ENCODE assay signal across 18 cellular contexts in genomic region chrX:47633671-47634590, GRCh38. TPM values are rescaled to one million over a fixed set of nuclear protein-coding genes. Genes with fewer than 3 reads are reported as not detected.
A peak's percentile ranks its signal among the peaks of the same experiment; 100 is the strongest.
DNase-seq lines count a peak whose midpoint lies in the region; ATAC-seq and TF ChIP-seq lines count a peak whose summit lies in the region.
"Had no signal": no experiment of that assay in that cellular context is flagged by ENCODE, and none has a peak within 500 bp of the region (broad histone marks: within the 10 kb centered on the region; RNA-seq: fewer than 3 reads in every experiment).

No MANE protein-coding gene starts in this region.

- H3K4me1 ChIP-seq in heart right ventricle (peaks cover 0 to 15% (median 0%) of the 10 kb centered on the region in 9 donors), fibroblast of lung (ENCODE audit: control insufficient read depth, extremely low read depth, insufficient read depth, low read length) (no peaks in the 10 kb centered on the region), spleen (peaks cover 0 to 61% (median 8%) of the 10 kb centered on the region in 6 donors)
- H3K4me1 ChIP-seq: Caco-2 had no signal

- in situ Hi-C loops in GM13977 (cut with MboI; ENCODE audit: low pct_unique_long_range_greater_than_20kb, low sequenced_read_pairs, unreplicated experiment) = no loop called here

- H3K4me2 ChIP-seq in fibroblast of lung (ENCODE audit: extremely low read depth, insufficient read depth, low read length) = no peak overlapping the region
- H3K4me2 ChIP-seq: SK-N-SH had no signal

- H3K27me3 ChIP-seq in heart right ventricle = peaks cover 0 to 9% (median 0%) of the 10 kb centered on the region in 7 donors
- no peaks in the 10 kb centered on the region for H3K27me3 ChIP-seq in fibroblast of lung (ENCODE audit: control insufficient read depth, insufficient read depth, low read length)
- no peaks in the 10 kb centered on the region for H3K27me3 ChIP-seq in spleen (replicated peaks in 1 of 7)

- H2AFZ ChIP-seq in fibroblast of lung (ENCODE audit: low read length) = no peak overlapping the region

- intact Hi-C loops in cardiac septum (cut with DNase I) (no loop called here), heart right ventricle (cut with DNase I) (no loop called here), spleen (cut with DNase I; ENCODE audit: low total_unique reads) (no loop called here)

- peak overlapping the region in 1 of 10 donors; percentile 12 for H3K27ac ChIP-seq in heart right ventricle
- no peak overlapping the region for H3K27ac ChIP-seq in fibroblast of lung (ENCODE audit: insufficient read depth, low read length)
- peak overlapping the region in 5 of 8 donors; percentile 2 to 92 (median 51) for H3K27ac ChIP-seq in spleen
- H3K27ac ChIP-seq: C4-2B had no signal

- H3K9ac ChIP-seq in fibroblast of lung (ENCODE audit: insufficient read depth, low read length) = no peak overlapping the region
- H3K9ac ChIP-seq: SK-N-SH had no signal

- 63 to 67% methylated on average over 14 of the region's 14 CpGs for WGBS in heart right ventricle, 2 donors
- WGBS in spleen, 5 donors = 70 to 75% (median 72%) methylated on average over 14 of the region's 14 CpGs

- no peaks in the 10 kb centered on the region for H3K9me3 ChIP-seq in heart right ventricle
- H3K9me3 ChIP-seq in fibroblast of lung (ENCODE audit: control insufficient read depth, insufficient read depth, low read depth, low read length) = no peaks in the 10 kb centered on the region
- H3K9me3 ChIP-seq in spleen = no peaks in the 10 kb centered on the region
- H3K9me3 ChIP-seq: Caco-2, SK-N-SH had no signal

- DNase-seq in cardiac septum (ENCODE audit: low spot score) = peak; percentile 43
- no peak for DNase-seq in heart right ventricle
- DNase-seq in NB4 (ENCODE audit: low read depth) = peak; percentile 69
- peak; percentile 7 to 40 for DNase-seq in fibroblast of lung (ENCODE audit: low read depth in 2 of 2)
- no peak for DNase-seq in spleen
- no peak for DNase-seq in stimulated activated CD4-positive, alpha-beta T cell treated with anti-CD3 and anti-CD28 coated beads, Interleukin-15, amount 100 ng/mL, for 24 hours
- DNase-seq in stimulated activated naive CD4-positive, alpha-beta T cell (lab: John Stamatoyannopoulos, UW) = no peak
- DNase-seq in GM13977 (ENCODE audit: low spot score) = no peak
- DNase-seq: Caco-2, DMS53, Karpas-422, MM.1S, NCI-H1436 treated with DMSO at 0.1 percent for 48 hours, NCI-H2081, NCI-H524 treated with DMSO at 0.1 percent for 48 hours, SK-N-SH had no signal

- TF ChIP-seq CTCF in heart right ventricle (IDR thresholded peaks at IDR 0.05) = no peak
- TF ChIP-seq CTCF in NB4 (IDR thresholded peaks at IDR 0.05; ENCODE audit: low read depth, low read length) = no peak
- no peak for TF ChIP-seq CTCF in fibroblast of lung (conservative IDR thresholded peaks at IDR 0.05 in 1 of 2, IDR thresholded peaks at IDR 0.05 in 1 of 2; ENCODE audit: low read depth in 1 of 2, low read length in 2 of 2)
- no peak for TF ChIP-seq CTCF in spleen (IDR thresholded peaks at IDR 0.05 in 8 of 11, conservative IDR thresholded peaks at IDR 0.05 in 3 of 11)
- TF ChIP-seq CTCF in GM13977 (IDR thresholded peaks at IDR 0.05; ENCODE audit: extremely low read depth, insufficient read depth, missing control alignments) = no peak

- H3K36me3 ChIP-seq in heart right ventricle (peaks cover 0 to 45% (median 0%) of the 10 kb centered on the region in 9 donors), fibroblast of lung (ENCODE audit: control insufficient read depth, insufficient read depth, low read length) (peaks cover 6% of the 10 kb centered on the region), spleen (peaks cover 0 to 46% (median 12%) of the 10 kb centered on the region in 6 donors)

- TF ChIP-seq POLR2A in NB4 (IDR thresholded peaks at IDR 0.05; ENCODE audit: extremely low read depth, insufficient read length) (no peak), spleen (IDR thresholded peaks at IDR 0.05) (no peak)

- no peaks in the 10 kb centered on the region for H4K20me1 ChIP-seq in fibroblast of lung (ENCODE audit: control insufficient read depth, extremely low read depth, insufficient read depth, low read length)

- no peaks in the 10 kb centered on the region for H3K79me2 ChIP-seq in fibroblast of lung (ENCODE audit: control insufficient read depth, insufficient read depth, low read length)

- ATAC-seq in heart right ventricle = no peak

- H3K4me3 ChIP-seq in heart right ventricle = no peak overlapping the region
- no peak overlapping the region for H3K4me3 ChIP-seq in NB4 (ENCODE audit: low read depth, low read length)
- H3K4me3 ChIP-seq in fibroblast of lung (replicated peaks in 1 of 4; ENCODE audit: control extremely low read depth in 1 of 4, insufficient read depth in 1 of 4, low read depth in 3 of 4, low read length in 4 of 4) = no peak overlapping the region
- no peak overlapping the region for H3K4me3 ChIP-seq in spleen

RNA-seq across cellular contexts. Expression of gene CFP, which starts 4.2 kb away (rescaled TPM):
- total RNA-seq in cardiac septum (1.0 TPM), heart right ventricle (10 to 100 TPM in 1 of 10 donors, 1 to 10 TPM in 9; 1.1 to 12.4 (median 1.8) TPM), fibroblast of lung (under 0.01 and 0.17 TPM in 2 replicates), spleen (100 to 1,000 TPM in 6 of 7 donors, 10 to 100 TPM in 1; 98.2 to 180 (median 117) TPM)
- polyA plus RNA-seq in heart right ventricle (1 to 10 TPM; 2.3 to 2.4 TPM), fibroblast of lung (0.08 and 0.17 TPM in 2 replicates), spleen (10 to 100 TPM; 25.3 to 85.8 (median 57.5) TPM)
- polyA plus RNA-seq in fibroblast of lung (2012) = 0.52 and 0.71 TPM in 2 replicates
- not detected in 2 replicates for polyA minus RNA-seq in fibroblast of lung (ENCODE audit: low replicate concordance)
- total RNA-seq: H4 had no signal

RNA-seq across cellular contexts. Expression of gene SYN1, which starts 14.3 kb away (rescaled TPM):
- total RNA-seq in cardiac septum (12.1 TPM), heart right ventricle (10 to 100 TPM; 10.4 to 16.3 (median 13.8) TPM), fibroblast of lung (under 0.01 and 0.17 TPM in 2 replicates), spleen (1 to 10 TPM in 1 of 7 donors, under 1 TPM in 6; 0.23 to 1.2 (median 0.60) TPM)
- polyA plus RNA-seq in heart right ventricle (10 to 100 TPM in 1 of 2 donors, 1 to 10 TPM in 1; 7.0 to 11.1 TPM), fibroblast of lung (0.56 and 1.4 TPM in 2 replicates), spleen (under 1 TPM; 0.10 to 0.68 (median 0.61) TPM)
- polyA plus RNA-seq in fibroblast of lung (2012) = 1.0 and 1.9 TPM in 2 replicates
- 2.2 and 11.2 TPM in 2 replicates for polyA minus RNA-seq in fibroblast of lung (ENCODE audit: low replicate concordance)
- total RNA-seq: Caco-2, H4 had no signal

RNA-seq across cellular contexts. Expression of gene ELK1, which starts 16.4 kb away (rescaled TPM):
- total RNA-seq in cardiac septum (38.2 TPM), heart right ventricle (10 to 100 TPM; 22.1 to 31.1 (median 24.8) TPM), fibroblast of lung (13.9 and 14.4 TPM in 2 replicates), spleen (10 to 100 TPM; 25.5 to 50.0 (median 31.1) TPM)
- polyA plus RNA-seq in heart right ventricle (10 to 100 TPM in 1 of 2 donors, 1 to 10 TPM in 1; 6.9 to 34.1 TPM), fibroblast of lung (25.3 and 27.5 TPM in 2 replicates), spleen (10 to 100 TPM; 10.3 to 23.0 (median 14.5) TPM)
- 27.8 and 36.7 TPM in 2 replicates for polyA plus RNA-seq in fibroblast of lung (2012)
- 32.3 and 51.8 TPM in 2 replicates for polyA minus RNA-seq in fibroblast of lung (ENCODE audit: low replicate concordance)

RNA-seq across cellular contexts. Expression of gene UXT, which starts 25.0 kb away (rescaled TPM):
- total RNA-seq in cardiac septum (83.2 TPM), heart right ventricle (100 to 1,000 TPM in 2 of 10 donors, 10 to 100 TPM in 8; 84.1 to 113 (median 92.1) TPM), fibroblast of lung (111 and 143 TPM in 2 replicates), spleen (100 to 1,000 TPM in 5 of 7 donors, 10 to 100 TPM in 2; 83.0 to 133 (median 107) TPM)
- polyA plus RNA-seq in heart right ventricle (100 to 1,000 TPM in 1 of 2 donors, 10 to 100 TPM in 1; 89.6 to 242 TPM), fibroblast of lung (114 and 141 TPM in 2 replicates), spleen (100 to 1,000 TPM; 201 to 274 (median 237) TPM)
- polyA plus RNA-seq in fibroblast of lung (2012) = 154 TPM in 2 replicates
- 37.4 and 38.1 TPM in 2 replicates for polyA minus RNA-seq in fibroblast of lung (ENCODE audit: low replicate concordance)

RNA-seq across cellular contexts. Expression of gene TIMP1, which starts 51.7 kb away (rescaled TPM):
- total RNA-seq in cardiac septum (255 TPM), heart right ventricle (100 to 1,000 TPM in 2 of 10 donors, 10 to 100 TPM in 8; 32.8 to 534 (median 68.8) TPM), fibroblast of lung (460 and 845 TPM in 2 replicates), spleen (100 to 1,000 TPM; 137 to 293 (median 188) TPM)
- polyA plus RNA-seq in heart right ventricle (100 to 1,000 TPM; 240 to 826 TPM), fibroblast of lung (1,117 and 2,877 TPM in 2 replicates), spleen (100 to 1,000 TPM in 2 of 3 donors, 10 to 100 TPM in 1; 86.8 to 220 (median 180) TPM)
- 1,728 and 3,544 TPM in 2 replicates for polyA plus RNA-seq in fibroblast of lung (2012)
- 4,396 and 5,420 TPM in 2 replicates for polyA minus RNA-seq in fibroblast of lung (ENCODE audit: low replicate concordance)

Comparison
In these comparisons a context has a peak if more than half of its experiments do, and no peak if none do; other contexts are left out.
1. DNase-seq: peak in cardiac septum (single experiment), NB4 (single experiment) and fibroblast of lung (2 of 2); none in heart right ventricle (0 of 2), spleen (single experiment), stimulated activated CD4-positive, alpha-beta T cell treated with anti-CD3 and anti-CD28 coated beads, Interleukin-15, amount 100 ng/mL, for 24 hours (single experiment), stimulated activated naive CD4-positive, alpha-beta T cell (0 of 6) and GM13977 (single experiment).
2. RNA of gene CFP, which starts 4.2 kb away (total RNA-seq): 98.2 to 180 TPM in spleen; 1.1 to 12.4 TPM in heart right ventricle, 1.0 TPM in cardiac septum (single experiment) and under 0.01 to 0.17 TPM in fibroblast of lung; every median in the first group is over 4 times any median in the second.